In the genomic region with DNA sequence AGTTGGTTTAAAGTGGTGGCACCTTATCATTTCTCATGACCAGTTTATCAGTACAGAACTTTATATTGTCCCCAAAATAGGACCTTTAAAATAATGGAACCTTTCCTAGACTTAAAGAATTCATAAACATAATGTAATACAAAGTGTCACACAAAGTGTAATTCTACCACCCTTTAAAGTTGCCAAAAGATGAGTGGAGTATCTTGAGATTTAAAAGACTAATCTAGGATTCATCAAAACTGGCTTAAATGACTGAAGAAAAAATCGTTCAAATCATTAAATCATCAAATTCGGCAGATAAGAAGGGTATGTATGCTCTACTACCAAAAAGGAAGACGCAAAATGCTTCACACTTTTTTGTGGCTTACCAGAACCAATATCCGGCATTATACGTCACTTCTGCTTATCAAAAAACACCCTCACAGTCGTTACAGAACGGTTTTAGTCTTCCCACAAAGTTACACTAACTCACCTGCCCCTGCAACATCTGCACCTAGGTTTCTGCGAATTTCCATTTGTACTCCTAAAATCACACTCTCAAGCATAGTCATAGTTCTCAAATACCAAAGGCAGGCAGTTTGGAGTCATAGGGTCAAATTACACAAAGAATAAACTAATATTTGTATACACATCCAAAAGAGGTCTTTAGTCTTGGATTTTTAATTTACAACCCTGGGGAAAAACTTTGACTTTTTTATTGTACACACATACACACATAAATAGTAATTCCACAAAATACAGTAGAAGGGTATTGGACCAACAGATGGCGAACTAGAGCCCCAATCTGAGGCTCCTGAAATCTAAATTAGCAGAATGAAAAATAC, we compare ENCODE assay signal across 8 cellular contexts. TPM values are rescaled to one million over a fixed set of nuclear protein-coding genes. Genes with fewer than 3 reads are reported as not detected.
DNase-seq lines count a peak whose midpoint lies in the region; ATAC-seq, FAIRE-seq and TF ChIP-seq lines count a peak whose summit lies in the region.

No MANE protein-coding gene starts in this region.

- H3K9ac ChIP-seq in HUES6 (ENCODE audit: low read length) (no peak overlapping the region), HepG2 (ENCODE audit: insufficient read depth, low read depth, low read length) (peak overlapping the region; percentile 95)

- intact Hi-C loops in body of pancreas (cut with DNase I) = no loop called here
- intact Hi-C loops in HepG2 (cut with micrococcal nuclease; ENCODE audit: unreplicated experiment) = loop anchor here (1.0 to 10.0 kb wide), 3 partner anchors 19 to 120 kb away; no protein-coding TSS in a partner anchor

- TSS peak; percentile 69 for BruUV-seq in HepG2 (replicated peaks; lab: Mats Ljungman, UMichigan)

- H3K4me3 ChIP-seq in HUES6 (ENCODE audit: low read depth, low read length) = peak overlapping the region; percentile 81
- H3K4me3 ChIP-seq in SJSA1 = peak overlapping the region; percentile 91
- no peak overlapping the region for H3K4me3 ChIP-seq in body of pancreas
- peak overlapping the region; percentile 84 to 98 (median 94) for H3K4me3 ChIP-seq in HepG2 (replicated peaks in 1 of 3; ENCODE audit: insufficient read depth in 1 of 3, low read depth in 2 of 3, low read length in 3 of 3)

- FAIRE-seq in HepG2 (lab: Jason Lieb, UNC) = no peak

- H3K36me3 ChIP-seq in HUES6 (ENCODE audit: control insufficient read depth, insufficient read depth, low read length) (peaks cover 3% of the 10 kb centered on the region; the same call in 1 of the 2 replicates), SJSA1 (peaks cover 14% of the 10 kb centered on the region), body of pancreas (replicated peaks in 1 of 2; ENCODE audit: insufficient read depth in 1 of 2, low read depth in 2 of 2) (no peaks in the 10 kb centered on the region), HepG2 (replicated peaks in 1 of 2; ENCODE audit: control insufficient read depth in 1 of 2, insufficient read depth in 2 of 2, low read length in 2 of 2) (0 out of 5 replicates have a peak, but pooled peaks cover 0 to 1% of the 10 kb centered on the region in 2 experiments)

- no peak overlapping the region for H2AFZ ChIP-seq in HepG2 (ENCODE audit: low read length)

- CTCF ChIA-PET in HepG2 (lab: Yijun Ruan, JAX; ENCODE audit: low intra/inter-chr PET ratio, low total read pairs) = interaction anchor here (1.0 to 3.7 kb wide), 3 partner anchors 18 to 191 kb away, joined by 3 to 32 read pairs (median 3); no protein-coding TSS in a partner anchor

- H3K27me3 ChIP-seq in HUES6 (ENCODE audit: control insufficient read depth, insufficient read depth, low read length) = no peaks in the 10 kb centered on the region
- H3K27me3 ChIP-seq in SJSA1 (replicated peaks) = no peaks in the 10 kb centered on the region
- H3K27me3 ChIP-seq in body of pancreas = no peaks in the 10 kb centered on the region
- H3K27me3 ChIP-seq in HepG2 (ENCODE audit: control insufficient read depth in 1 of 2, insufficient read depth in 2 of 2, low read length in 2 of 2) = no peaks in the 10 kb centered on the region; a peak in 1 of 5 replicates

- ATAC-seq in body of pancreas (no peak), HepG2 (no peak), GM21576 (IDR thresholded peaks at IDR 0.05; ENCODE audit: unreplicated experiment) (no peak), HG02678 (IDR thresholded peaks at IDR 0.05; ENCODE audit: unreplicated experiment) (no peak)

- TF ChIP-seq POLR2A in body of pancreas (IDR thresholded peaks at IDR 0.05) = no peak
- TF ChIP-seq POLR2A in HepG2 (IDR thresholded peaks at IDR 0.05; ENCODE audit: insufficient read depth in 1 of 2, low read depth in 2 of 2, low read length in 2 of 2) = no peak

- in situ Hi-C loops in HepG2 (cut with HindIII; ENCODE audit: extremely low pct_ligation_motif_present, low pct_unique_long_range_greater_than_20kb) = no loop called here

- POLR2A ChIA-PET in HepG2 (lab: Yijun Ruan, JAX) = interaction anchor here (1.5 to 1.8 kb wide), 2 partner anchors 72 to 191 kb away, joined by 3 to 11 read pairs; no protein-coding TSS in a partner anchor

- peaks cover 30% of the 10 kb centered on the region for H4K20me1 ChIP-seq in HepG2 (ENCODE audit: insufficient read depth, low read length)

- WGBS in body of pancreas, 2 donors = 27 to 37% methylated on average over 9 of the region's 9 CpGs
- WGBS in HepG2 (ENCODE audit: low lambda C conversion rate) = 47% methylated on average over 9 of the region's 9 CpGs

- TF ChIP-seq RAD21 in HepG2 (CRISPR knock-in tag; IDR thresholded peaks at IDR 0.05) = no peak

- H3K4me1 ChIP-seq in HUES6 (ENCODE audit: control insufficient read depth, insufficient read depth, low read length) (peaks cover 24% of the 10 kb centered on the region), SJSA1 (replicated peaks) (peaks cover 41% of the 10 kb centered on the region), body of pancreas (peaks cover 46% of the 10 kb centered on the region), HepG2 (ENCODE audit: insufficient read depth, low read length) (peaks cover 46% of the 10 kb centered on the region)

- H3K79me2 ChIP-seq in HepG2 (ENCODE audit: insufficient read depth, low read length) = peaks cover 86% of the 10 kb centered on the region

- no peak for TF ChIP-seq EP300 in HepG2 (IDR thresholded peaks at IDR 0.05; ENCODE audit: low read depth in 2 of 2, low read length in 2 of 2)
- TF ChIP-seq EP300 in HepG2 (CRISPR knock-in tag; IDR thresholded peaks at IDR 0.05; ENCODE audit: borderline replicate concordance) = no peak

- DNase-seq in DMS53 (lab: John Stamatoyannopoulos, UW) (peak; percentile 73), SJSA1 (ENCODE audit: low read depth in 1 of 2, low spot score in 2 of 2) (peak in 1 of 2 experiments; percentile 59), body of pancreas (peak in 1 of 4 donors; percentile 32), HepG2 (ENCODE audit: low spot score) (no peak)
- DNase-seq in stimulated activated naive CD4-positive, alpha-beta T cell treated with Interleukin-2 at 50 U/mL for 16 hours (lab: John Stamatoyannopoulos, UW) = peak; percentile 51

- H3K27ac ChIP-seq in HUES6 (ENCODE audit: low read depth, low read length) = no peak overlapping the region
- peak overlapping the region; percentile 52 for H3K27ac ChIP-seq in SJSA1
- H3K27ac ChIP-seq in body of pancreas = peak overlapping the region; percentile 94 to 100 (median 100)
- peak overlapping the region; percentile 96 for H3K27ac ChIP-seq in HepG2 (ENCODE audit: extremely low read length, insufficient read depth, low read length)

- TF ChIP-seq CTCF in body of pancreas (IDR thresholded peaks at IDR 0.05) (peak; percentile 18 to 48 (median 34)), HepG2 (CRISPR knock-in tag; IDR thresholded peaks at IDR 0.05) (peak; percentile 60)

- peaks cover 15% of the 10 kb centered on the region for H3K9me3 ChIP-seq in HUES6 (ENCODE audit: control insufficient read depth, insufficient read depth, low read depth, low read length)
- H3K9me3 ChIP-seq in SJSA1 (replicated peaks) = no peaks in the 10 kb centered on the region
- no peaks in the 10 kb centered on the region for H3K9me3 ChIP-seq in body of pancreas
- H3K9me3 ChIP-seq in HepG2 (ENCODE audit: low read length) = no peaks in the 10 kb centered on the region

- H3K4me2 ChIP-seq in HepG2 (ENCODE audit: low read depth, low read length) = peak overlapping the region; percentile 77

TF ChIP-seq in HepG2, 621 proteins besides CTCF, POLR2A, EP300 and RAD21 (continues in another document):
- no peak for TF ChIP-seq SRY (CRISPR knock-in tag; IDR thresholded peaks at IDR 0.05)
- TF ChIP-seq TOE1 (CRISPR knock-in tag; IDR thresholded peaks at IDR 0.05) = no peak
- 0 out of 2 replicates have a peak, but pooled peaks have one; percentile 8 for TF ChIP-seq ZNF557 (CRISPR knock-in tag; IDR thresholded peaks at IDR 0.05)
- no peak for TF ChIP-seq ZSCAN5A (CRISPR knock-in tag; IDR thresholded peaks at IDR 0.05; ENCODE audit: borderline replicate concordance)
- peak; percentile 95 for TF ChIP-seq SRF (IDR thresholded peaks at IDR 0.05; ENCODE audit: low read depth, low read length)
- no peak for TF ChIP-seq ZNF260 (CRISPR knock-in tag; IDR thresholded peaks at IDR 0.05; ENCODE audit: borderline replicate concordance, low read depth)
- no peak for TF ChIP-seq ZNF326 (CRISPR knock-in tag; IDR thresholded peaks at IDR 0.05; ENCODE audit: borderline replicate concordance)

RNA-seq across cellular contexts. Expression of gene KANSL1, which starts 1.4 kb away (rescaled TPM):
- total RNA-seq in SJSA1 (2014; rRNA removed; shearing (Covaris generic)) = 19.7 and 37.9 TPM in 2 replicates
- total RNA-seq in body of pancreas = 100 to 1,000 TPM in 1 of 2 donors, 10 to 100 TPM in 1; 68.2 to 190 TPM
- 59.6 and 60.9 TPM in 2 replicates for total RNA-seq in HepG2 (2016; rRNA removed; fragmentation: Illumina TruSeq; extraction: Trizol)
- total RNA-seq in HepG2 (2016; cell fraction: cytosol; rRNA removed; fragmentation: Illumina TruSeq; extraction: Trizol; ENCODE audit: low read depth) = 223 and 253 TPM in 2 replicates
- 54.9 and 58.3 TPM in 2 replicates for total RNA-seq in HepG2 (2016; cell fraction: insoluble cytoplasmic fraction; rRNA removed; fragmentation: Illumina TruSeq; extraction: Trizol)
- total RNA-seq in HepG2 (2016; cell fraction: membrane; rRNA removed; fragmentation: Illumina TruSeq; extraction: Trizol) = 138 and 153 TPM in 2 replicates
- 130 and 145 TPM in 2 replicates for total RNA-seq in HepG2 (2016; cell fraction: nucleus; rRNA removed; fragmentation: Illumina TruSeq; extraction: Trizol)
- 22.8 and 24.0 TPM in 2 replicates for polyA plus RNA-seq in HepG2 (2011; rRNA removed)
- polyA plus RNA-seq in HepG2 (2011; cell fraction: cytosol; rRNA removed) = 11.2 and 14.3 TPM in 2 replicates
- polyA plus RNA-seq in HepG2 (2011; cell fraction: nucleus; rRNA removed) = 69.1 and 88.4 TPM in 2 replicates
- 23.5 and 23.7 TPM in 2 replicates for polyA plus RNA-seq in HepG2 (2012)
- polyA plus RNA-seq in HepG2 (2016; cell fraction: cytosol; fragmentation: Illumina TruSeq; extraction: Trizol; ENCODE audit: low read depth) = 2.0 and 2.7 TPM in 2 replicates
- polyA plus RNA-seq in HepG2 (2016; cell fraction: insoluble cytoplasmic fraction; fragmentation: Illumina TruSeq; extraction: Trizol; ENCODE audit: low read depth) = 21.5 and 27.8 TPM in 2 replicates
- 5.6 and 6.8 TPM in 2 replicates for polyA plus RNA-seq in HepG2 (2016; cell fraction: membrane; fragmentation: Illumina TruSeq; extraction: Trizol; ENCODE audit: low read depth)
- polyA plus RNA-seq in HepG2 (2016; cell fraction: nucleus; fragmentation: Illumina TruSeq; extraction: Trizol; ENCODE audit: insufficient read depth, low read depth) = 94.8 and 102 TPM in 2 replicates
- 94.4 and 97.7 TPM in 2 replicates for polyA minus RNA-seq in HepG2 (2011; rRNA and poly(A)+ RNA removed; ENCODE audit: low replicate concordance)
- polyA minus RNA-seq in HepG2 (2011; cell fraction: cytosol; rRNA and poly(A)+ RNA removed) = 61.5 and 62.2 TPM in 2 replicates
- 272 and 315 TPM in 2 replicates for polyA minus RNA-seq in HepG2 (2011; cell fraction: nucleus; rRNA and poly(A)+ RNA removed)

Comparison
In these comparisons a context has a peak if more than half of its experiments do, and no peak if none do; other contexts are left out.
1. H3K4me3 ChIP-seq: peak in HUES6 (single experiment), SJSA1 (single experiment) and HepG2 (3 of 3); none in body of pancreas (0 of 2).